ENCODE assay signal across 1 cellular context in genomic region chr14:60153996-60154395, GRCh38.
TF ChIP-seq lines count a peak whose summit lies in the region.

No MANE protein-coding gene starts in this region.

TF ChIP-seq in WTC11, 78 proteins besides CTCF, POLR2A, EP300 and RAD21 (continued from another document):
- no peak for TF ChIP-seq ZNF532 (CRISPR knock-in tag; IDR thresholded peaks at IDR 0.05; ENCODE audit: borderline replicate concordance)
- TF ChIP-seq SMAD3 (CRISPR knock-in tag; IDR thresholded peaks at IDR 0.05; ENCODE audit: borderline replicate concordance): no peak
